Comparison of ENCODE assay signal across 8 cellular contexts in genomic region chr1:177334856-177335255, GRCh38.
"Had no signal": no experiment of that assay in that cellular context is flagged by ENCODE, and none has a peak within 500 bp of the region (broad histone marks: within the 10 kb centered on the region; RNA-seq: fewer than 3 reads in every experiment).

No MANE protein-coding gene starts in this region.

- DNase-seq: GOT3, H7, HCEC 1CT, HFFc6, IMR-90, KG1 had no signal

- H3K9ac ChIP-seq: GM23248 had no signal

- H2AFZ ChIP-seq: GM23248 had no signal

- H3K4me3 ChIP-seq: GM23248, K562 had no signal

- H3K27ac ChIP-seq: GM23248 had no signal

- ATAC-seq: K562 had no signal

- H3K27ac Mint-ChIP-seq: HFFc6 had no signal

- H3K4me3 Mint-ChIP-seq: HFFc6 had no signal
